19 cellular contexts compared by ENCODE assay signal in the genomic region with DNA sequence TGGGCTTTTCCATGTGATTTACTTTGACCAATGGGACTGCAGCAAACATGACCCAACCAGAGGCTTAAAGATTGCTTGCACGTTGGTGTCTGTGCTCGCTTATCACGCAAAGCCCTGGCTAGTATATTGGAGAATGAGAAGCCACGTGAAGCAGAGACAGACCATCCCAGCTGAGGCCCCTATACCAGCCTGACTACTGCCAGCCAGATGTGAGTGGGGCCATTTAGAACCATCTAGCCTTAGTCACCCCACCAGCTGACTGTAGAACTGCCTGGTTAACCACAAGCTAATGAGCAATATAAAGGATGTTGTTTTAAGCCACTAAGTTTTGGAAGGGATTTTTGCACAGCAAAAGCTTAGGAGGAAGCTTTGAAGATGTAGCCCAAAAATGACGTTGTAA.
DNase-seq lines count a peak whose midpoint lies in the region; ATAC-seq and TF ChIP-seq lines count a peak whose summit lies in the region.
"Had no signal": no experiment of that assay in that cellular context is flagged by ENCODE, and none has a peak within 500 bp of the region (broad histone marks: within the 10 kb centered on the region; RNA-seq: fewer than 3 reads in every experiment).

No MANE protein-coding gene starts in this region.

- H4K20me1 ChIP-seq in mammary epithelial cell (ENCODE audit: insufficient read depth, low read length) = no peaks in the 10 kb centered on the region
- H4K20me1 ChIP-seq: BLaER1 had no signal

- TF ChIP-seq CTCF in mammary epithelial cell (conservative IDR thresholded peaks at IDR 0.05 in 1 of 2, IDR thresholded peaks at IDR 0.05 in 1 of 2; ENCODE audit: extremely low read depth in 1 of 2, insufficient read depth in 1 of 2, low read depth in 1 of 2, low read length in 2 of 2) (no peak), progenitor cell of endocrine pancreas (IDR thresholded peaks at IDR 0.05; ENCODE audit: unreplicated experiment) (no peak), transverse colon (IDR thresholded peaks at IDR 0.05) (no peak), CD14-positive monocyte (IDR thresholded peaks at IDR 0.05) (no peak), upper lobe of right lung (IDR thresholded peaks at IDR 0.05) (no peak)

- H3K4me2 ChIP-seq in mammary epithelial cell (ENCODE audit: insufficient read depth, low read depth, low read length) = no peak overlapping the region
- H3K4me2 ChIP-seq: BLaER1 had no signal

- H3K9ac ChIP-seq in mammary epithelial cell (ENCODE audit: insufficient read depth, low read length) = no peak overlapping the region
- H3K9ac ChIP-seq: BLaER1 had no signal

- no peak for ATAC-seq in upper lobe of right lung
- ATAC-seq: effector memory CD8-positive, alpha-beta T cell; stimulated activated naive B cell treated with anti-CD40 and anti-IgM and Interleukin-4, amounts not matched to agents 10 μg/mL and 1 μg/mL and 100 μg/mL, for 72 hours had no signal

- H3K79me2 ChIP-seq in mammary epithelial cell (ENCODE audit: insufficient read depth, low read length) = no peaks in the 10 kb centered on the region

- no peaks in the 10 kb centered on the region for H3K9me3 ChIP-seq in mammary epithelial cell (replicated peaks; ENCODE audit: insufficient read depth, low read length)
- H3K9me3 ChIP-seq in transverse colon = no peaks in the 10 kb centered on the region
- H3K9me3 ChIP-seq in upper lobe of right lung = no peaks in the 10 kb centered on the region
- H3K9me3 ChIP-seq: BLaER1 had no signal

- H2AFZ ChIP-seq in mammary epithelial cell (ENCODE audit: low read depth, low read length) = no peak overlapping the region

- H3K36me3 ChIP-seq in mammary epithelial cell (ENCODE audit: insufficient read depth, low read length) (no peaks in the 10 kb centered on the region), transverse colon (no peaks in the 10 kb centered on the region), upper lobe of right lung (no peaks in the 10 kb centered on the region)
- H3K36me3 ChIP-seq: BLaER1, cardiac muscle cell had no signal

- intact Hi-C loops in mammary epithelial cell (cut with micrococcal nuclease) = no loop called here
- intact Hi-C loops in transverse colon (cut with DNase I; ENCODE audit: low total_unique reads) = no loop called here
- intact Hi-C loops in CD14-positive monocyte (cut with micrococcal nuclease) = no loop called here
- intact Hi-C loops in upper lobe of right lung (cut with DNase I) = no loop called here

- in situ Hi-C loops in mammary epithelial cell (cut with MboI; ENCODE audit: low sequenced_read_pairs in 2 of 2) = no loop called here
- in situ Hi-C loops in transverse colon (cut with MboI; ENCODE audit: low pct_ligation_motif_present in 1 of 4, low pct_unique_long_range_greater_than_20kb in 1 of 4, low sequenced_read_pairs in 3 of 4) = loop anchor here in 2 of 4 donors (25.0 kb wide), 2 partner anchors 232 to 257 kb away; no protein-coding TSS in a partner anchor

- H3K27ac ChIP-seq in mammary epithelial cell (ENCODE audit: insufficient read depth, low read depth, low read length) (no peak overlapping the region), transverse colon (no peak overlapping the region), upper lobe of right lung (no peak overlapping the region)
- H3K27ac ChIP-seq: BLaER1, cardiac muscle cell, skin epidermis had no signal

- H3K9me3 Mint-ChIP-seq in progenitor cell of endocrine pancreas (ENCODE audit: low read depth) (peaks cover 5% of the 10 kb centered on the region), CD14-positive monocyte (peaks cover 0 to 5% (median 0%) of the 10 kb centered on the region in 7 donors)
- H3K9me3 Mint-ChIP-seq: activated B cell treated with CpG ODN at 0.5 μM for 24 hours; stimulated activated naive B cell treated with anti-CD40 and anti-IgM and Interleukin-4, amounts not matched to agents 10 μg/mL and 1 μg/mL and 100 μg/mL, for 72 hours had no signal

- TF ChIP-seq EP300 in transverse colon (IDR thresholded peaks at IDR 0.05; ENCODE audit: low read depth) = no peak

- H3K36me3 Mint-ChIP-seq in progenitor cell of endocrine pancreas (ENCODE audit: insufficient read depth) = no peaks in the 10 kb centered on the region
- H3K36me3 Mint-ChIP-seq in CD14-positive monocyte = no peaks in the 10 kb centered on the region
- H3K36me3 Mint-ChIP-seq: stimulated activated naive B cell treated with anti-CD40 and anti-IgM and Interleukin-4, amounts not matched to agents 10 μg/mL and 1 μg/mL and 100 μg/mL, for 72 hours had no signal

- H3K4me1 Mint-ChIP-seq in progenitor cell of endocrine pancreas (ENCODE audit: low read depth) (no peaks in the 10 kb centered on the region), CD14-positive monocyte (no peaks in the 10 kb centered on the region)
- H3K4me1 Mint-ChIP-seq: activated B cell treated with CpG ODN at 0.5 μM for 24 hours; stimulated activated naive B cell treated with anti-CD40 and anti-IgM and Interleukin-4, amounts not matched to agents 10 μg/mL and 1 μg/mL and 100 μg/mL, for 72 hours had no signal

- no peak for TF ChIP-seq POLR2A in transverse colon (IDR thresholded peaks at IDR 0.05)

- H3K27me3 Mint-ChIP-seq in progenitor cell of endocrine pancreas (no peaks in the 10 kb centered on the region), CD14-positive monocyte (ENCODE audit: low read depth in 3 of 3) (peaks cover 0 to 2% (median 2%) of the 10 kb centered on the region in 3 donors)
- H3K27me3 Mint-ChIP-seq: activated B cell treated with CpG ODN at 0.5 μM for 24 hours; effector memory CD8-positive, alpha-beta T cell had no signal

- WGBS in mammary epithelial cell (ENCODE audit: low coverage, missing lambda C conversion rate) = 72% methylated on average over 5 of the region's 5 CpGs
- 72 to 81% methylated on average over 5 of the region's 5 CpGs for WGBS in transverse colon (ENCODE audit: low coverage in 1 of 2), 2 donors

- BruUV-seq in mammary epithelial cell (replicated peaks; lab: Mats Ljungman, UMichigan) = no TSS peak

- H3K4me3 Mint-ChIP-seq in progenitor cell of endocrine pancreas (ENCODE audit: low read depth) = no peak overlapping the region
- no peak overlapping the region for H3K4me3 Mint-ChIP-seq in CD14-positive monocyte
- H3K4me3 Mint-ChIP-seq: activated B cell treated with CpG ODN at 0.5 μM for 24 hours; effector memory CD8-positive, alpha-beta T cell; stimulated activated naive B cell treated with anti-CD40 and anti-IgM and Interleukin-4, amounts not matched to agents 10 μg/mL and 1 μg/mL and 100 μg/mL, for 72 hours had no signal

- CTCF ChIA-PET in mammary epithelial cell (lab: Charles Lee; ENCODE audit: low non-redundant PET) = interaction anchor here (0.7 kb wide), 1 partner anchor 764 kb away, joined by 4 read pairs; no protein-coding TSS in a partner anchor

- H3K27me3 ChIP-seq in mammary epithelial cell (ENCODE audit: insufficient read depth, low read length) (no peaks in the 10 kb centered on the region), transverse colon (no peaks in the 10 kb centered on the region), upper lobe of right lung (no peaks in the 10 kb centered on the region)
- H3K27me3 ChIP-seq: BLaER1, cardiac muscle cell had no signal

- dilution Hi-C loops in mammary epithelial cell (cut with HindIII; ENCODE audit: low sequenced_read_pairs) = no loop called here

- H3K4me3 ChIP-seq in mammary epithelial cell (replicated peaks in 1 of 3; ENCODE audit: insufficient read depth in 1 of 3, low read depth in 2 of 3, low read length in 3 of 3) = no peak overlapping the region
- H3K4me3 ChIP-seq in transverse colon = no peak overlapping the region
- H3K4me3 ChIP-seq in upper lobe of right lung = no peak overlapping the region
- H3K4me3 ChIP-seq: BLaER1, cardiac muscle cell, skin epidermis had no signal

- H3K4me1 ChIP-seq in mammary epithelial cell (ENCODE audit: insufficient read depth, low read length) (peaks cover 10% of the 10 kb centered on the region), transverse colon (no peaks in the 10 kb centered on the region), upper lobe of right lung (no peaks in the 10 kb centered on the region)
- H3K4me1 ChIP-seq: BLaER1 had no signal

- peak; percentile 16 for DNase-seq in GM04503 (ENCODE audit: low read depth)
- DNase-seq in NOMO-1 treated with DMSO at 0.1 percent for 48 hours (lab: John Stamatoyannopoulos, UW; ENCODE audit: unreplicated experiment) = peak; percentile 56
- DNase-seq in mammary epithelial cell = peak; percentile 84
- DNase-seq in myocyte (ENCODE audit: low read depth) = peak; percentile 71
- no peak for DNase-seq in progenitor cell of endocrine pancreas (ENCODE audit: low spot score, unreplicated experiment)
- no peak for DNase-seq in transverse colon
- no peak for DNase-seq in CD14-positive monocyte (ENCODE audit: low spot score)
- no peak for DNase-seq in upper lobe of right lung
- DNase-seq: activated B cell treated with CpG ODN at 0.5 μM for 24 hours; activated naive CD4-positive, alpha-beta T cell treated with Interleukin-2 at 50 U/mL for 16 hours; DMS53; effector memory CD8-positive, alpha-beta T cell; GOT3; NCI-H1436; occipital lobe; stimulated activated naive B cell treated with anti-CD40 and anti-IgM and Interleukin-4, amounts not matched to agents 10 μg/mL and 1 μg/mL and 100 μg/mL, for 72 hours had no signal

- no peak overlapping the region for H3K27ac Mint-ChIP-seq in progenitor cell of endocrine pancreas
- no peak overlapping the region for H3K27ac Mint-ChIP-seq in CD14-positive monocyte
- H3K27ac Mint-ChIP-seq: activated B cell treated with CpG ODN at 0.5 μM for 24 hours; effector memory CD8-positive, alpha-beta T cell; stimulated activated naive B cell treated with anti-CD40 and anti-IgM and Interleukin-4, amounts not matched to agents 10 μg/mL and 1 μg/mL and 100 μg/mL, for 72 hours had no signal

Comparison
In these comparisons a context has a peak if more than half of its experiments do, and no peak if none do; other contexts are left out.
1. DNase-seq: peak in GM04503 (single experiment), NOMO-1 treated with DMSO at 0.1 percent for 48 hours (single experiment), mammary epithelial cell (single experiment) and myocyte (single experiment); none in progenitor cell of endocrine pancreas (single experiment), transverse colon (single experiment), CD14-positive monocyte (single experiment) and upper lobe of right lung (single experiment).